27 cellular contexts compared by ENCODE assay signal in the genomic region with DNA sequence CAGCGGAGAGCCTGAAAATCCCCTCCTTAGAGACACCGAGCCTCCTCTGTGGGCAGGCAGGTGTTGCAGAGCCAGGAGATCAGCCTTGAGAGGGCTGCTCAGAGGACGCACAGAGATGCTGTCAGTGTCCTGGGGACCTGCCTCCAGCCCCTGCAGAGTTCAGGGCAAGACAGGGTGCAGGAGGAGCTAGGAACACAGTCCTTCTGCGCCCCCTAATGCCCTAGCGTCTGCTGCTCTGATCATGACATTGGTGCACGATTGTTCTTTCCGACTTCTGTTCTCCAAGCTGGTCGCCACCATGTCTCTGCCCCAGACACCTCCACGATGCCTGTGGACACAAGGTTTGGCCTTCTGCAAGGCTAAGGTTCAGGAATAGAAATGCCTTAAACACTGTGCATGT.
DNase-seq lines count a peak whose midpoint lies in the region; ATAC-seq and TF ChIP-seq lines count a peak whose summit lies in the region.
"Had no signal": no experiment of that assay in that cellular context is flagged by ENCODE, and none has a peak within 500 bp of the region (broad histone marks: within the 10 kb centered on the region; RNA-seq: fewer than 3 reads in every experiment).

No MANE protein-coding gene starts in this region.

- H3K9ac ChIP-seq in OCI-LY1 (ENCODE audit: low read length): no peak overlapping the region
- no peak overlapping the region for H3K9ac ChIP-seq in PC-3 (ENCODE audit: low read length)
- H3K9ac ChIP-seq: KMS-11 had no signal

- H3K4me1 ChIP-seq in BE2C: no peaks in the 10 kb centered on the region; the same call in 1 of the 2 replicates
- H3K4me1 ChIP-seq in OCI-LY1 (ENCODE audit: insufficient read depth, low read length, severe bottlenecking): no peaks in the 10 kb centered on the region
- H3K4me1 ChIP-seq in PC-3 (ENCODE audit: insufficient read depth, low read length): no peaks in the 10 kb centered on the region
- H3K4me1 ChIP-seq: body of pancreas, prostate gland, SJSA1, transverse colon had no signal

- H3K27me3 ChIP-seq in BE2C (no peaks in the 10 kb centered on the region), H7 (ENCODE audit: control insufficient read depth, insufficient read depth, low read length) (no peaks in the 10 kb centered on the region; the same call in 1 of the 2 replicates), OCI-LY1 (ENCODE audit: insufficient read depth, low read length) (no peaks in the 10 kb centered on the region), PC-3 (ENCODE audit: low read length) (peaks cover 31% of the 10 kb centered on the region)
- H3K27me3 ChIP-seq: body of pancreas, SJSA1, transverse colon had no signal

- H3F3A ChIP-seq in OCI-LY1 (ENCODE audit: insufficient read depth, low read length): no peaks in the 10 kb centered on the region
- H3F3A ChIP-seq in PC-3 (ENCODE audit: low read length, unreplicated experiment): no peaks in the 10 kb centered on the region

- CTCF ChIA-PET in PC-3 (lab: Charles Lee): no interaction called here

- H3K36me3 ChIP-seq in BE2C: no peaks in the 10 kb centered on the region
- no peaks in the 10 kb centered on the region for H3K36me3 ChIP-seq in H7 (replicated peaks; ENCODE audit: control insufficient read depth, insufficient read depth, low read length)
- no peaks in the 10 kb centered on the region for H3K36me3 ChIP-seq in OCI-LY1 (ENCODE audit: insufficient read depth, low read length)
- no peaks in the 10 kb centered on the region for H3K36me3 ChIP-seq in PC-3 (ENCODE audit: low read depth, low read length)
- H3K36me3 ChIP-seq: prostate gland, SJSA1, transverse colon had no signal

- no peak overlapping the region for H3K4me3 ChIP-seq in BE2C (ENCODE audit: low read depth, low read length)
- H3K4me3 ChIP-seq in H7 (ENCODE audit: insufficient read depth, low read depth, low read length): no peak overlapping the region
- H3K4me3 ChIP-seq in OCI-LY1 (ENCODE audit: low read depth, low read length, poor library complexity, severe bottlenecking): no peak overlapping the region
- H3K4me3 ChIP-seq in PC-3 (ENCODE audit: low read length): no peak overlapping the region
- H3K4me3 ChIP-seq: body of pancreas, lung, PC-9, prostate gland, SJSA1, transverse colon had no signal

- H2AFZ ChIP-seq in OCI-LY1 (ENCODE audit: low read length) (no peak overlapping the region), PC-3 (ENCODE audit: low read length) (no peak overlapping the region)
- H2AFZ ChIP-seq: PC-9 had no signal

- H3K4me2 ChIP-seq in OCI-LY1 (ENCODE audit: low read length) (no peak overlapping the region), PC-3 (ENCODE audit: low read length) (no peak overlapping the region)
- H3K4me2 ChIP-seq: KMS-11, PC-9 had no signal

- H3K9me3 ChIP-seq in BE2C: no peaks in the 10 kb centered on the region
- no peaks in the 10 kb centered on the region for H3K9me3 ChIP-seq in OCI-LY1 (ENCODE audit: low read length)
- H3K9me3 ChIP-seq in PC-3 (ENCODE audit: low read length): no peaks in the 10 kb centered on the region
- H3K9me3 ChIP-seq: body of pancreas, prostate gland, transverse colon had no signal

- H4K20me1 ChIP-seq in OCI-LY1 (ENCODE audit: insufficient read depth, low read length) (no peaks in the 10 kb centered on the region), PC-3 (ENCODE audit: low read length) (no peaks in the 10 kb centered on the region)

- H3K79me2 ChIP-seq in OCI-LY1 (ENCODE audit: insufficient read depth, low read length) (no peaks in the 10 kb centered on the region), PC-3 (ENCODE audit: low read length) (no peaks in the 10 kb centered on the region)

- H3K27ac ChIP-seq in OCI-LY1 (ENCODE audit: low read depth, low read length, poor library complexity, severe bottlenecking) (no peak overlapping the region), PC-3 (ENCODE audit: low read length) (no peak overlapping the region)
- H3K27ac ChIP-seq: body of pancreas, KMS-11, PC-9, prostate gland, SJSA1, transverse colon had no signal

- BruUV-seq in PC-3 (replicated peaks; lab: Mats Ljungman, UMichigan): no TSS peak

- no peaks in the 10 kb centered on the region for H3K9me2 ChIP-seq in OCI-LY1 (ENCODE audit: low read depth, low read length)
- H3K9me2 ChIP-seq in PC-3 (replicated peaks; ENCODE audit: low read length): no peaks in the 10 kb centered on the region

- intact Hi-C loops in PC-3 (cut with micrococcal nuclease): no loop called here

- peak; percentile 29 for DNase-seq in BE2C
- DNase-seq in H7: peak; percentile 69
- peak; percentile 17 for DNase-seq in iPS DF 19.7 (ENCODE audit: low read depth, low spot score)
- no peak for DNase-seq in GM20000 (ENCODE audit: low spot score)
- DNase-seq in PC-3: no peak
- DNase-seq in superior temporal gyrus (ENCODE audit: extremely low spot score): no peak
- DNase-seq: activated CD4-positive, alpha-beta T cell treated with anti-CD3 and anti-CD28 coated beads for 4 hours; activated T-cell treated with anti-CD3 and anti-CD28 coated beads, Interleukin-2, amount 50 U/mL, for 4 hours; body of pancreas; Calu3; cerebellar nuclear complex; erythroblast; HFFc6; hypothalamus; MV-4-11; NCI-H2029; NCI-H2227 treated with DMSO at 0.1 percent for 48 hours; NCI-H774; PC-9; T-helper 2 cell; transverse colon had no signal

- peak; percentile 22 for TF ChIP-seq CTCF in BE2C (IDR thresholded peaks at IDR 0.05; ENCODE audit: low read depth, low read length)
- TF ChIP-seq CTCF in OCI-LY1 (IDR thresholded peaks at IDR 0.05; ENCODE audit: low read length): 0 out of 2 replicates have a peak, but pooled peaks have one; percentile 15
- TF ChIP-seq CTCF in GM20000 (IDR thresholded peaks at IDR 0.05; ENCODE audit: extremely low read depth, missing control alignments): no peak
- no peak for TF ChIP-seq CTCF in PC-3 (conservative IDR thresholded peaks at IDR 0.05; ENCODE audit: low read depth, low read length)

- no peak for ATAC-seq in HG03175 (IDR thresholded peaks at IDR 0.05; ENCODE audit: unreplicated experiment)
- ATAC-seq in PC-3: no peak
- ATAC-seq: activated T-cell treated with anti-CD3 and anti-CD28 coated beads, Interleukin-2, amount 50 U/mL, for 4 hours; body of pancreas had no signal

- POLR2A ChIA-PET in PC-3 (lab: Charles Lee; ENCODE audit: unreplicated experiment): no interaction called here

Comparison
In these comparisons a context has a peak if more than half of its experiments do, and no peak if none do; other contexts are left out.
1. DNase-seq: peak in BE2C (single experiment), H7 (single experiment) and iPS DF 19.7 (single experiment); none in GM20000 (single experiment), PC-3 (single experiment) and superior temporal gyrus (single experiment).
2. CTCF ChIP-seq: peak in BE2C (single experiment) and OCI-LY1 (single experiment); none in GM20000 (single experiment) and PC-3 (single experiment).